Comparison of ENCODE assay signal across 11 cellular contexts in genomic region chr20:58307270-58307669, GRCh38. TPM values are rescaled to one million over a fixed set of nuclear protein-coding genes. Genes with fewer than 3 reads are reported as not detected.
DNase-seq lines count a peak whose midpoint lies in the region; ATAC-seq, FAIRE-seq and TF ChIP-seq lines count a peak whose summit lies in the region.
"Had no signal": no experiment of that assay in that cellular context is flagged by ENCODE, and none has a peak within 500 bp of the region (broad histone marks: within the 10 kb centered on the region; RNA-seq: fewer than 3 reads in every experiment).

No MANE protein-coding gene starts in this region.

- no peak for DNase-seq in activated CD4-positive, alpha-beta T cell treated with anti-CD3 and anti-CD28 coated beads, Interleukin-2, amount 10 ng/mL, durations not matched to agents 7 days and 5 days
- no peak for DNase-seq in activated CD4-positive, alpha-beta T cell treated with anti-CD3 and anti-CD28 coated beads, Interleukin-2, amount 50 U/mL, for 48 hours
- DNase-seq in RWPE2 (ENCODE audit: low spot score): no peak
- no peak for DNase-seq in endothelial cell of umbilical vein (ENCODE audit: low read depth, low spot score)
- no peak for DNase-seq in NCI-H2029 (lab: John Stamatoyannopoulos, UW)
- DNase-seq: NCI-H146, nephron progenitor cell had no signal

- no peaks in the 10 kb centered on the region for H3K9me1 ChIP-seq in endothelial cell of umbilical vein (replicated peaks; ENCODE audit: control insufficient read depth, extremely low read depth, insufficient read depth, low read length)

- H4K20me1 ChIP-seq in endothelial cell of umbilical vein (replicated peaks; ENCODE audit: control insufficient read depth, extremely low read depth, insufficient read depth, low read length): no peaks in the 10 kb centered on the region

- H3K36me3 ChIP-seq in RWPE2 (ENCODE audit: low read depth): peaks cover 33% of the 10 kb centered on the region
- peaks cover 0 to 3% of the 10 kb centered on the region in 2 experiments for H3K36me3 ChIP-seq in endothelial cell of umbilical vein (ENCODE audit: control insufficient read depth in 2 of 2, extremely low read depth in 1 of 2, insufficient read depth in 2 of 2, low read length in 2 of 2)

- peaks cover 26% of the 10 kb centered on the region for H3K36me3 Mint-ChIP-seq in activated CD4-positive, alpha-beta T cell treated with anti-CD3 and anti-CD28 coated beads, Interleukin-2, amount 10 ng/mL, durations not matched to agents 7 days and 5 days (ENCODE audit: low read depth)
- H3K36me3 Mint-ChIP-seq in stimulated activated memory B cell treated with anti-CD40 and anti-IgM and Interleukin-4, amounts not matched to agents 10 μg/mL and 1 μg/mL and 100 μg/mL, for 72 hours: peaks cover 25% of the 10 kb centered on the region

- dilution Hi-C loops in endothelial cell of umbilical vein (cut with MboI; ENCODE audit: extremely low pct_ligation_motif_present, low sequenced_read_pairs): no loop called here

- H3K27ac Mint-ChIP-seq in activated CD4-positive, alpha-beta T cell treated with anti-CD3 and anti-CD28 coated beads, Interleukin-2, amount 10 ng/mL, durations not matched to agents 7 days and 5 days: peak overlapping the region; percentile 95
- peak overlapping the region; percentile 87 for H3K27ac Mint-ChIP-seq in stimulated activated memory B cell treated with anti-CD40 and anti-IgM and Interleukin-4, amounts not matched to agents 10 μg/mL and 1 μg/mL and 100 μg/mL, for 72 hours
- H3K27ac Mint-ChIP-seq: nephron progenitor cell had no signal

- no peak overlapping the region for H3K4me2 ChIP-seq in endothelial cell of umbilical vein (ENCODE audit: insufficient read depth, low read length)

- peaks cover 37% of the 10 kb centered on the region for H3K79me2 ChIP-seq in endothelial cell of umbilical vein (ENCODE audit: control insufficient read depth, insufficient read depth, low read length)

- H3K4me1 Mint-ChIP-seq in activated CD4-positive, alpha-beta T cell treated with anti-CD3 and anti-CD28 coated beads, Interleukin-2, amount 10 ng/mL, durations not matched to agents 7 days and 5 days: peaks cover 56% of the 10 kb centered on the region
- peaks cover 61% of the 10 kb centered on the region for H3K4me1 Mint-ChIP-seq in stimulated activated memory B cell treated with anti-CD40 and anti-IgM and Interleukin-4, amounts not matched to agents 10 μg/mL and 1 μg/mL and 100 μg/mL, for 72 hours

- FAIRE-seq in endothelial cell of umbilical vein (lab: Jason Lieb, UNC): no peak

- TF ChIP-seq CTCF in RWPE2 (IDR thresholded peaks at IDR 0.05; ENCODE audit: poor library complexity, severe bottlenecking) (no peak), endothelial cell of umbilical vein (IDR thresholded peaks at IDR 0.05; ENCODE audit: extremely low read depth in 1 of 2, insufficient read depth in 1 of 2, low read depth in 1 of 2, low read length in 2 of 2) (no peak)

- peak overlapping the region; percentile 63 for H3K4me3 Mint-ChIP-seq in activated CD4-positive, alpha-beta T cell treated with anti-CD3 and anti-CD28 coated beads, Interleukin-2, amount 10 ng/mL, durations not matched to agents 7 days and 5 days
- H3K4me3 Mint-ChIP-seq in stimulated activated memory B cell treated with anti-CD40 and anti-IgM and Interleukin-4, amounts not matched to agents 10 μg/mL and 1 μg/mL and 100 μg/mL, for 72 hours: peak overlapping the region; percentile 32

- no peaks in the 10 kb centered on the region for H3K9me3 ChIP-seq in RWPE2 (ENCODE audit: severe bottlenecking)
- H3K9me3 ChIP-seq in endothelial cell of umbilical vein (replicated peaks; ENCODE audit: control insufficient read depth, insufficient read depth, low read length): no peaks in the 10 kb centered on the region

- H3K4me3 ChIP-seq in RWPE2 (ENCODE audit: severe bottlenecking) (no peak overlapping the region), endothelial cell of umbilical vein (replicated peaks in 1 of 3; ENCODE audit: insufficient read depth in 1 of 3, low read depth in 1 of 3, low read length in 3 of 3) (no peak overlapping the region)
- H3K4me3 ChIP-seq: cardiac muscle cell had no signal

- no peak overlapping the region for H2AFZ ChIP-seq in endothelial cell of umbilical vein (ENCODE audit: low read depth, low read length)

- no peaks in the 10 kb centered on the region for H3K9me3 Mint-ChIP-seq in activated CD4-positive, alpha-beta T cell treated with anti-CD3 and anti-CD28 coated beads, Interleukin-2, amount 10 ng/mL, durations not matched to agents 7 days and 5 days
- H3K9me3 Mint-ChIP-seq in stimulated activated memory B cell treated with anti-CD40 and anti-IgM and Interleukin-4, amounts not matched to agents 10 μg/mL and 1 μg/mL and 100 μg/mL, for 72 hours: no peaks in the 10 kb centered on the region
- H3K9me3 Mint-ChIP-seq: nephron progenitor cell had no signal

- POLR2A ChIA-PET in activated CD4-positive, alpha-beta T cell treated with anti-CD3 and anti-CD28 coated beads, Interleukin-2, amount 10 ng/mL, durations not matched to agents 7 days and 5 days (lab: Charles Lee): no interaction called here
- POLR2A ChIA-PET in endothelial cell of umbilical vein (lab: Charles Lee): no interaction called here

- BruUV-seq in endothelial cell of umbilical vein (replicated peaks; lab: Mats Ljungman, UMichigan): no TSS peak

- no peak overlapping the region for H3K9ac ChIP-seq in endothelial cell of umbilical vein (replicated peaks; ENCODE audit: extremely low read depth, insufficient read depth, low read length)

- TF ChIP-seq POLR2A in endothelial cell of umbilical vein (IDR thresholded peaks at IDR 0.05; ENCODE audit: low read depth, low read length): no peak

- H3K27ac ChIP-seq in RWPE2 (ENCODE audit: poor library complexity, severe bottlenecking) (peak overlapping the region; percentile 2), endothelial cell of umbilical vein (ENCODE audit: insufficient read depth, low read depth, low read length) (peak overlapping the region; percentile 20)
- H3K27ac ChIP-seq: cardiac muscle cell had no signal

- H3K27me3 ChIP-seq in RWPE2 (ENCODE audit: insufficient read depth, poor library complexity, severe bottlenecking) (no peaks in the 10 kb centered on the region), endothelial cell of umbilical vein (ENCODE audit: control insufficient read depth in 2 of 2, insufficient read depth in 2 of 2, low read length in 2 of 2) (no peaks in the 10 kb centered on the region)
- H3K27me3 ChIP-seq: cardiac muscle cell had no signal

- CTCF ChIA-PET in activated CD4-positive, alpha-beta T cell treated with anti-CD3 and anti-CD28 coated beads, Interleukin-2, amount 10 ng/mL, durations not matched to agents 7 days and 5 days (lab: Charles Lee): interaction anchor here (1.2 kb wide), 1 partner anchor 34 kb away, joined by 3 read pairs; no protein-coding TSS in a partner anchor
- CTCF ChIA-PET in endothelial cell of umbilical vein (lab: Charles Lee): interaction anchor here (1.1 to 1.6 kb wide), 3 partner anchors 11 to 70 kb away, joined by 3 to 6 read pairs (median 4); no protein-coding TSS in a partner anchor

- intact Hi-C loops in endothelial cell of umbilical vein (cut with micrococcal nuclease): loop anchor here (5.0 kb wide), 1 partner anchor 385 kb away; the partner anchor contains the start of gene NPEPL1

- no peaks in the 10 kb centered on the region for H3K27me3 Mint-ChIP-seq in activated CD4-positive, alpha-beta T cell treated with anti-CD3 and anti-CD28 coated beads, Interleukin-2, amount 10 ng/mL, durations not matched to agents 7 days and 5 days
- H3K27me3 Mint-ChIP-seq in stimulated activated memory B cell treated with anti-CD40 and anti-IgM and Interleukin-4, amounts not matched to agents 10 μg/mL and 1 μg/mL and 100 μg/mL, for 72 hours: no peaks in the 10 kb centered on the region

- H3K4me1 ChIP-seq in RWPE2 (ENCODE audit: insufficient read depth, poor library complexity, severe bottlenecking): peaks cover 19% of the 10 kb centered on the region
- peaks cover 10% of the 10 kb centered on the region for H3K4me1 ChIP-seq in endothelial cell of umbilical vein (ENCODE audit: control insufficient read depth, extremely low read depth, insufficient read depth, low read length)

- ATAC-seq in RWPE2 (ENCODE audit: low read depth) (no peak), HG03039 (IDR thresholded peaks at IDR 0.05; ENCODE audit: unreplicated experiment) (no peak), HG02571 (IDR thresholded peaks at IDR 0.05; ENCODE audit: unreplicated experiment) (no peak)
- ATAC-seq in stimulated activated memory B cell treated with anti-CD40 and anti-IgM and Interleukin-4, amounts not matched to agents 10 μg/mL and 1 μg/mL and 100 μg/mL, for 72 hours: no peak

TF ChIP-seq in endothelial cell of umbilical vein, 7 proteins besides CTCF, POLR2A, EP300 and RAD21:
- no peak for TF ChIP-seq JUN (IDR thresholded peaks at IDR 0.05; ENCODE audit: borderline replicate concordance, insufficient read depth, insufficient read length, low read depth)
- TF ChIP-seq GATA2 (IDR thresholded peaks at IDR 0.05; ENCODE audit: insufficient read depth, insufficient read length, low read depth, low read length): no peak
- TF ChIP-seq MYC (IDR thresholded peaks at IDR 0.05; ENCODE audit: low read depth, low read length): no peak
- TF ChIP-seq POLR2AphosphoS5 (IDR thresholded peaks at IDR 0.05; ENCODE audit: insufficient read depth, low read depth, low read length): no peak
- no peak for TF ChIP-seq FOS (IDR thresholded peaks at IDR 0.05; ENCODE audit: borderline replicate concordance, insufficient read depth, low read length)
- TF ChIP-seq MAX (IDR thresholded peaks at IDR 0.05; ENCODE audit: insufficient read depth, insufficient read length): no peak
- no peak for TF ChIP-seq EZH2 (IDR thresholded peaks at IDR 0.05; ENCODE audit: borderline replicate concordance, low read depth, low read length, severe bottlenecking)

RNA-seq across cellular contexts. Expression of gene RAB22A, which starts 2.2 kb away (rescaled TPM):
- total RNA-seq in activated CD4-positive, alpha-beta T cell treated with anti-CD3 and anti-CD28 coated beads, Interleukin-2, amount 10 ng/mL, durations not matched to agents 7 days and 5 days: 10 to 100 TPM; 15.5 to 18.0 TPM
- 15.7 and 16.3 TPM in 2 replicates for total RNA-seq in endothelial cell of umbilical vein
- 8.6 TPM in 2 replicates for polyA plus RNA-seq in endothelial cell of umbilical vein
- 6.5 and 6.8 TPM in 2 replicates for polyA plus RNA-seq in endothelial cell of umbilical vein (2011; cell fraction: cytosol; rRNA removed)
- polyA plus RNA-seq in endothelial cell of umbilical vein (2011; cell fraction: nucleus; rRNA removed): 17.6 and 17.9 TPM in 2 replicates
- polyA plus RNA-seq in endothelial cell of umbilical vein (2012): 9.8 and 11.1 TPM in 2 replicates
- 29.3 and 37.9 TPM in 2 replicates for polyA minus RNA-seq in endothelial cell of umbilical vein
- 7.6 TPM for polyA minus RNA-seq in endothelial cell of umbilical vein (2011; cell fraction: cytosol; rRNA and poly(A)+ RNA removed)
- 29.8 and 31.7 TPM in 2 replicates for polyA minus RNA-seq in endothelial cell of umbilical vein (2011; cell fraction: nucleus; rRNA and poly(A)+ RNA removed)
